Comparison of ENCODE assay signal across 19 cellular contexts in genomic region chr16:73002836-73003235, GRCh38.
"Had no signal": no experiment of that assay in that cellular context is flagged by ENCODE, and none has a peak within 500 bp of the region (broad histone marks: within the 10 kb centered on the region; RNA-seq: fewer than 3 reads in every experiment).

No MANE protein-coding gene starts in this region.

- H3K4me3 Mint-ChIP-seq: activated CD4-positive, alpha-beta T cell treated with anti-CD3 and anti-CD28 coated beads, Interleukin-2, amount 10 ng/mL, durations not matched to agents 24 days and 14 days; activated CD8-positive, alpha-beta T cell treated with anti-CD3 and anti-CD28 coated beads, Interleukin-2, amount 10 ng/mL, durations not matched to agents 7 days and 5 days; activated naive CD4-positive, alpha-beta T cell treated with anti-CD3 and anti-CD28 coated beads, Interleukin-2, amount 10 ng/mL, durations not matched to agents 7 days and 5 days; activated naive CD8-positive, alpha-beta T cell treated with anti-CD3 and anti-CD28 coated beads, Interleukin-2, amount 50 U/mL, for 24 hours; activated T-cell treated with anti-CD3 and anti-CD28 coated beads, Interleukin-2, amount 50 U/mL, for 24 hours; stimulated activated naive CD8-positive, alpha-beta T cell treated with anti-CD3 and anti-CD28 coated beads, Interleukin-15, amount 100 ng/mL, for 72 hours had no signal

- DNase-seq: activated CD4-positive, alpha-beta T cell treated with anti-CD3 and anti-CD28 coated beads, Interleukin-2, amount 10 ng/mL, durations not matched to agents 24 days and 14 days; activated CD4-positive, CD25-positive, alpha-beta regulatory T cell; activated CD8-positive, alpha-beta T cell treated with anti-CD3 and anti-CD28 coated beads, Interleukin-2, amount 10 ng/mL, durations not matched to agents 7 days and 5 days; activated naive CD4-positive, alpha-beta T cell treated with anti-CD3 and anti-CD28 coated beads, Interleukin-2, amount 10 ng/mL, durations not matched to agents 7 days and 5 days; activated naive CD8-positive, alpha-beta T cell treated with anti-CD3 and anti-CD28 coated beads, Interleukin-2, amount 50 U/mL, for 24 hours; activated T-cell treated with anti-CD3 and anti-CD28 coated beads, Interleukin-2, amount 50 U/mL, for 24 hours; dermis blood vessel endothelial cell; foreskin keratinocyte; hypothalamus; midbrain; occipital lobe; stimulated activated CD4-positive, alpha-beta T cell treated with anti-CD3 and anti-CD28 coated beads, Interleukin-2, amount 100 ng/mL, for 24 hours; stimulated activated naive CD8-positive, alpha-beta T cell treated with anti-CD3 and anti-CD28 coated beads, Interleukin-15, amount 100 ng/mL, for 72 hours; T-helper 9 cell; transverse colon had no signal

- ATAC-seq: activated CD8-positive, alpha-beta T cell treated with anti-CD3 and anti-CD28 coated beads, Interleukin-2, amount 10 ng/mL, durations not matched to agents 7 days and 5 days; activated naive CD8-positive, alpha-beta T cell treated with anti-CD3 and anti-CD28 coated beads, Interleukin-2, amount 50 U/mL, for 24 hours; foreskin keratinocyte; stimulated activated naive CD8-positive, alpha-beta T cell treated with anti-CD3 and anti-CD28 coated beads, Interleukin-15, amount 100 ng/mL, for 72 hours had no signal

- H3K27ac ChIP-seq: ascending aorta, foreskin keratinocyte, suprapubic skin, transverse colon had no signal

- H3K36me3 Mint-ChIP-seq: activated naive CD4-positive, alpha-beta T cell treated with anti-CD3 and anti-CD28 coated beads, Interleukin-2, amount 10 ng/mL, durations not matched to agents 7 days and 5 days had no signal

- H3K9me3 Mint-ChIP-seq: activated naive CD8-positive, alpha-beta T cell treated with anti-CD3 and anti-CD28 coated beads, Interleukin-2, amount 50 U/mL, for 24 hours had no signal

- H3K27ac Mint-ChIP-seq: activated CD4-positive, alpha-beta T cell treated with anti-CD3 and anti-CD28 coated beads, Interleukin-2, amount 10 ng/mL, durations not matched to agents 24 days and 14 days; activated CD8-positive, alpha-beta T cell treated with anti-CD3 and anti-CD28 coated beads, Interleukin-2, amount 10 ng/mL, durations not matched to agents 7 days and 5 days; activated naive CD4-positive, alpha-beta T cell treated with anti-CD3 and anti-CD28 coated beads, Interleukin-2, amount 10 ng/mL, durations not matched to agents 7 days and 5 days; activated naive CD8-positive, alpha-beta T cell treated with anti-CD3 and anti-CD28 coated beads, Interleukin-2, amount 50 U/mL, for 24 hours; activated T-cell treated with anti-CD3 and anti-CD28 coated beads, Interleukin-2, amount 50 U/mL, for 24 hours; progenitor cell of endocrine pancreas; stimulated activated naive CD8-positive, alpha-beta T cell treated with anti-CD3 and anti-CD28 coated beads, Interleukin-15, amount 100 ng/mL, for 72 hours had no signal

- H3K9me3 ChIP-seq: ascending aorta, suprapubic skin, transverse colon had no signal

- H3K4me1 Mint-ChIP-seq: activated CD4-positive, alpha-beta T cell treated with anti-CD3 and anti-CD28 coated beads, Interleukin-2, amount 10 ng/mL, durations not matched to agents 24 days and 14 days; activated naive CD4-positive, alpha-beta T cell treated with anti-CD3 and anti-CD28 coated beads, Interleukin-2, amount 10 ng/mL, durations not matched to agents 7 days and 5 days; activated naive CD8-positive, alpha-beta T cell treated with anti-CD3 and anti-CD28 coated beads, Interleukin-2, amount 50 U/mL, for 24 hours; stimulated activated naive CD8-positive, alpha-beta T cell treated with anti-CD3 and anti-CD28 coated beads, Interleukin-15, amount 100 ng/mL, for 72 hours had no signal

- H3K36me3 ChIP-seq: suprapubic skin, transverse colon had no signal

- H3K27me3 Mint-ChIP-seq: activated CD4-positive, alpha-beta T cell treated with anti-CD3 and anti-CD28 coated beads, Interleukin-2, amount 10 ng/mL, durations not matched to agents 24 days and 14 days; activated naive CD8-positive, alpha-beta T cell treated with anti-CD3 and anti-CD28 coated beads, Interleukin-2, amount 50 U/mL, for 24 hours; activated T-cell treated with anti-CD3 and anti-CD28 coated beads, Interleukin-2, amount 50 U/mL, for 24 hours; progenitor cell of endocrine pancreas; stimulated activated naive CD8-positive, alpha-beta T cell treated with anti-CD3 and anti-CD28 coated beads, Interleukin-15, amount 100 ng/mL, for 72 hours had no signal

- H3K27me3 ChIP-seq: ascending aorta, foreskin keratinocyte, suprapubic skin, transverse colon had no signal

- H3K4me3 ChIP-seq: ascending aorta, lung, suprapubic skin, transverse colon had no signal
